ENCODE assay signal across 1 cellular context in the genomic region with DNA sequence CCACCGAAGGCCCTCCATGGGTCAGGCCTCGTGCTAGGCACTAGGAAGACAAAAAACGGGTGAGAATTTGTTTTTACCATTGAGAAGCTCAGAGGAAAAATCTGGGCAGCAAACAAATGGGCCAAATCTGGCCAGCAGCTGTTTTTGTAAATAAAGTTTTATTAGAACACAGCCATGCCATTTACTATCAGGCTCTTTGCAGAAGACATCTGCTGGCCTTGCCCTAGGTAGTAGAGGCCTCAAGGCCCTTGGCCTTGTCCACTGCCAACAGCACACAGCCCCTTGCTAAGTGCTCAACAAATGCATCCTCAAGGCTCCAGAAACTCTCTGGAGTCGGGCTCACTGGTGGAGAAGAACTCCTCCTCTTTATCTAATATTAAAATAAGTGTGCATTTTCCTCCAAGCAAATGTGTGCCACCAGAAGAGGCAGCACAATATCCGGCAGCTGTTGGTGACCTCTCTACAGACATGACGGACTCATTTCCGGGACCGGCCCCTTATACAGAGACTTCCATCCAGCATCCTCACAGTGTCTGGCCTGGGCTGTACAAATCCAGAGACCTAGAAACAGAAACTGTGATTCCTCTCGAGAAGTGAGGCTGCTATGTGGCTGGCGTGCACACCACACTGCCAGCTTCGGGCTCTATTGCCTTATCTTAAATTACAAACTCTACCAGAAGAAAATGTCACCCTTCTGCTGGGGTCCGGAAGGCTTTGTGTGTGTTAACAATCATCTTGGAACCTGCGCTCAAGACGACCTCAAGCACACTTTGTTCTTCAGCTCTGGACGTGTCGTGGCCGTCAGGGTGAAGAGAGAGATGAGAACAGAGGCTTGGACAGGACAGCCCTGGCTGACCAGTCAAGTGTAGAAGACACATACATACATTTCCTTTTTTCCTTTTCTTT.
TF ChIP-seq lines count a peak whose summit lies in the region.

No MANE protein-coding gene starts in this region.

TF ChIP-seq in K562, 482 proteins besides CTCF, POLR2A, EP300 and RAD21 (continued from another document):
- TF ChIP-seq, protein P1, sequence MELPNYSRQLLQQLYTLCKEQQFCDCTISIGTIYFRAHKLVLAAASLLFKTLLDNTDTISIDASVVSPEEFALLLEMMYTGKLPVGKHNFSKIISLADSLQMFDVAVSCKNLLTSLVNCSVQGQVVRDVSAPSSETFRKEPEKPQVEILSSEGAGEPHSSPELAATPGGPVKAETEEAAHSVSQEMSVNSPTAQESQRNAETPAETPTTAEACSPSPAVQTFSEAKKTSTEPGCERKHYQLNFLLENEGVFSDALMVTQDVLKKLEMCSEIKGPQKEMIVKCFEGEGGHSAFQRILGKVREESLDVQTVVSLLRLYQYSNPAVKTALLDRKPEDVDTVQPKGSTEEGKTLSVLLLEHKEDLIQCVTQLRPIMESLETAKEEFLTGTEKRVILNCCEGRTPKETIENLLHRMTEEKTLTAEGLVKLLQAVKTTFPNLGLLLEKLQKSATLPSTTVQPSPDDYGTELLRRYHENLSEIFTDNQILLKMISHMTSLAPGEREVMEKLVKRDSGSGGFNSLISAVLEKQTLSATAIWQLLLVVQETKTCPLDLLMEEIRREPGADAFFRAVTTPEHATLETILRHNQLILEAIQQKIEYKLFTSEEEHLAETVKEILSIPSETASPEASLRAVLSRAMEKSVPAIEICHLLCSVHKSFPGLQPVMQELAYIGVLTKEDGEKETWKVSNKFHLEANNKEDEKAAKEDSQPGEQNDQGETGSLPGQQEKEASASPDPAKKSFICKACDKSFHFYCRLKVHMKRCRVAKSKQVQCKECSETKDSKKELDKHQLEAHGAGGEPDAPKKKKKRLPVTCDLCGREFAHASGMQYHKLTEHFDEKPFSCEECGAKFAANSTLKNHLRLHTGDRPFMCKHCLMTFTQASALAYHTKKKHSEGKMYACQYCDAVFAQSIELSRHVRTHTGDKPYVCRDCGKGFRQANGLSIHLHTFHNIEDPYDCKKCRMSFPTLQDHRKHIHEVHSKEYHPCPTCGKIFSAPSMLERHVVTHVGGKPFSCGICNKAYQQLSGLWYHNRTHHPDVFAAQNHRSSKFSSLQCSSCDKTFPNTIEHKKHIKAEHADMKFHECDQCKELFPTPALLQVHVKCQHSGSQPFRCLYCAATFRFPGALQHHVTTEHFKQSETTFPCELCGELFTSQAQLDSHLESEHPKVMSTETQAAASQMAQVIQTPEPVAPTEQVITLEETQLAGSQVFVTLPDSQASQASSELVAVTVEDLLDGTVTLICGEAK (IDR thresholded peaks at IDR 0.05), result peak; percentile 94
- TF ChIP-seq, protein P1 (CRISPR knock-in tag; IDR thresholded peaks at IDR 0.05), result peak; percentile 84
